21 cellular contexts compared by ENCODE assay signal in genomic region chr16:87133966-87134945, GRCh38.
"Had no signal": no experiment of that assay in that cellular context is flagged by ENCODE, and none has a peak within 500 bp of the region (broad histone marks: within the 10 kb centered on the region; RNA-seq: fewer than 3 reads in every experiment).

No MANE protein-coding gene starts in this region.

- H3K4me1 ChIP-seq: breast epithelium, heart right ventricle, pancreas had no signal

- H3K4me3 ChIP-seq: breast epithelium, heart right ventricle, pancreas had no signal

- H3K9me3 Mint-ChIP-seq: dendritic cell treated with granulocyte-macrophage colony-stimulating factor and Interleukin-4, amounts not matched to agents 40 ng/mL and 50 ng/mL, for 4 days; T-helper 1 cell treated with Interleukin-12 subunit alpha and Interleukin-12 subunit beta and Interleukin-4 antibody, amounts not matched to agents 30 μg/mL and 1 μg/mL, for 36 hours had no signal

- H3K4me1 Mint-ChIP-seq: activated naive CD8-positive, alpha-beta T cell treated with anti-CD3 and anti-CD28 coated beads for 36 hours; naive B cell had no signal

- ATAC-seq: heart right ventricle, left cardiac atrium, pancreas had no signal

- H3K36me3 Mint-ChIP-seq: activated CD4-positive, alpha-beta memory T cell treated with anti-CD3 and anti-CD28 coated beads for 36 hours; activated naive CD8-positive, alpha-beta T cell treated with anti-CD3 and anti-CD28 coated beads for 36 hours had no signal

- H3K9me3 ChIP-seq: breast epithelium, pancreas had no signal

- H3K4me3 Mint-ChIP-seq: activated CD4-positive, alpha-beta memory T cell treated with anti-CD3 and anti-CD28 coated beads for 36 hours; activated naive CD8-positive, alpha-beta T cell treated with anti-CD3 and anti-CD28 coated beads for 36 hours; dendritic cell treated with granulocyte-macrophage colony-stimulating factor and Interleukin-4, amounts not matched to agents 40 ng/mL and 50 ng/mL, for 4 days; naive B cell; T-helper 1 cell treated with Interleukin-12 subunit alpha and Interleukin-12 subunit beta and Interleukin-4 antibody, amounts not matched to agents 30 μg/mL and 1 μg/mL, for 36 hours had no signal

- H3K27ac ChIP-seq: heart right ventricle, pancreas had no signal

- H3K36me3 ChIP-seq: breast epithelium, heart right ventricle, pancreas had no signal

- H3K27me3 ChIP-seq: breast epithelium, pancreas had no signal

- H3K27me3 Mint-ChIP-seq: activated CD4-positive, alpha-beta memory T cell treated with anti-CD3 and anti-CD28 coated beads for 36 hours; activated naive CD8-positive, alpha-beta T cell treated with anti-CD3 and anti-CD28 coated beads for 36 hours; dendritic cell treated with granulocyte-macrophage colony-stimulating factor and Interleukin-4, amounts not matched to agents 40 ng/mL and 50 ng/mL, for 4 days had no signal

- H3K27ac Mint-ChIP-seq: activated CD4-positive, alpha-beta memory T cell treated with anti-CD3 and anti-CD28 coated beads for 36 hours; activated naive CD8-positive, alpha-beta T cell treated with anti-CD3 and anti-CD28 coated beads for 36 hours; dendritic cell treated with granulocyte-macrophage colony-stimulating factor and Interleukin-4, amounts not matched to agents 40 ng/mL and 50 ng/mL, for 4 days; naive B cell; T-helper 1 cell treated with Interleukin-12 subunit alpha and Interleukin-12 subunit beta and Interleukin-4 antibody, amounts not matched to agents 30 μg/mL and 1 μg/mL, for 36 hours had no signal

- DNase-seq: activated CD4-positive, alpha-beta memory T cell treated with anti-CD3 and anti-CD28 coated beads for 36 hours; activated CD4-positive, alpha-beta T cell treated with anti-CD3 and anti-CD28 coated beads for 48 hours; activated CD4-positive, CD25-positive, alpha-beta regulatory T cell; activated naive CD4-positive, alpha-beta T cell treated with Interleukin-2 at 50 U/mL for 16 hours; activated naive CD8-positive, alpha-beta T cell treated with anti-CD3 and anti-CD28 coated beads for 36 hours; activated T-cell treated with anti-CD3 and anti-CD28 coated beads, Interleukin-2, amount 50 U/mL, for 48 hours; effector CD4-positive, alpha-beta T cell; erythroblast; foreskin fibroblast; heart right ventricle; islet precursor cell; left cardiac atrium; mesendoderm; naive B cell; pancreas; stimulated activated CD4-positive, alpha-beta T cell treated with anti-CD3 and anti-CD28 coated beads, Interleukin-4, amount 100 ng/mL, for 1 hour; stimulated activated naive CD4-positive, alpha-beta T cell; T1000 had no signal
